ENCODE assay signal across 10 cellular contexts in the genomic region with DNA sequence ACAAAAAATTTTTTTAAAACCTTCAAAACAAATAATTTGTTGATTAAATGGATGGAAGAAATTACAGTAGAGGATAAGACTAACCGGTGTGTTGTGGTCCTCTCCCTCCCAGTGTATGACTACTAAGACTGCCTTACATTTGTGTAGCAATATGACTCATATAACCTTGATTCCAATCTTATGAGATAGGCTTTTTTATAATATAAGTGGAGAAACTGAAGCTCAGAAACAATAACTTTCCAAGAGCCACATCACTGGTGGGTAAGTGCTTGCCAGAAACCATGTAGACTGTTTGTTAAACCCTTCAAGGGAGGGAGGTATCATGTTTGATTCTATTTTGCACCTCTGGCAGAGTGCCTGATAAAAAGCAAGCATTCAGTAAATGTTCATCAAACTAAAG. TPM values are rescaled to one million over a fixed set of nuclear protein-coding genes. Genes with fewer than 3 reads are reported as not detected.
DNase-seq lines count a peak whose midpoint lies in the region; ATAC-seq lines count a peak whose summit lies in the region.
"Had no signal": no experiment of that assay in that cellular context is flagged by ENCODE, and none has a peak within 500 bp of the region (broad histone marks: within the 10 kb centered on the region; RNA-seq: fewer than 3 reads in every experiment).

No MANE protein-coding gene starts in this region.

- peak; percentile 54 for ATAC-seq in activated T-helper 17 cell treated with anti-CD3 and anti-CD28 coated beads, Interleukin-2, amount 50 U/mL, for 72 hours (replicated peaks)
- no peak for ATAC-seq in HG02678 (IDR thresholded peaks at IDR 0.05; ENCODE audit: unreplicated experiment)
- ATAC-seq in HG03439 (IDR thresholded peaks at IDR 0.05; ENCODE audit: unreplicated experiment): no peak

- H3K9me3 Mint-ChIP-seq in activated T-helper 17 cell treated with anti-CD3 and anti-CD28 coated beads, Interleukin-2, amount 50 U/mL, for 72 hours: no peaks in the 10 kb centered on the region
- peaks cover 9% of the 10 kb centered on the region for H3K9me3 Mint-ChIP-seq in activated CD4-positive, alpha-beta memory T cell treated with anti-CD3 and anti-CD28 coated beads, Interleukin-2, amount 10 ng/mL, durations not matched to agents 7 days and 5 days

- H3K4me3 Mint-ChIP-seq in activated T-helper 17 cell treated with anti-CD3 and anti-CD28 coated beads, Interleukin-2, amount 50 U/mL, for 72 hours: no peak overlapping the region
- H3K4me3 Mint-ChIP-seq in activated CD4-positive, alpha-beta memory T cell treated with anti-CD3 and anti-CD28 coated beads, Interleukin-2, amount 10 ng/mL, durations not matched to agents 7 days and 5 days: no peak overlapping the region
- H3K4me3 Mint-ChIP-seq: activated CD4-positive, alpha-beta T cell treated with anti-CD3 and anti-CD28 coated beads, Interleukin-2, amount 10 ng/mL, durations not matched to agents 24 days and 14 days had no signal

- no peaks in the 10 kb centered on the region for H3K36me3 Mint-ChIP-seq in activated T-helper 17 cell treated with anti-CD3 and anti-CD28 coated beads, Interleukin-2, amount 50 U/mL, for 72 hours (ENCODE audit: low read depth)
- peaks cover 9% of the 10 kb centered on the region for H3K36me3 Mint-ChIP-seq in activated CD4-positive, alpha-beta memory T cell treated with anti-CD3 and anti-CD28 coated beads, Interleukin-2, amount 10 ng/mL, durations not matched to agents 7 days and 5 days (ENCODE audit: low read depth)

- peaks cover 4% of the 10 kb centered on the region for H3K4me1 Mint-ChIP-seq in activated T-helper 17 cell treated with anti-CD3 and anti-CD28 coated beads, Interleukin-2, amount 50 U/mL, for 72 hours
- H3K4me1 Mint-ChIP-seq in activated CD4-positive, alpha-beta memory T cell treated with anti-CD3 and anti-CD28 coated beads, Interleukin-2, amount 10 ng/mL, durations not matched to agents 7 days and 5 days: peaks cover 7% of the 10 kb centered on the region

- CTCF ChIA-PET in activated CD4-positive, alpha-beta memory T cell treated with anti-CD3 and anti-CD28 coated beads, Interleukin-2, amount 10 ng/mL, durations not matched to agents 7 days and 5 days (lab: Charles Lee): interaction anchor here (1.1 to 1.4 kb wide), 2 partner anchors 8 to 206 kb away, joined by 3 to 4 read pairs; no protein-coding TSS in a partner anchor

- DNase-seq in AG08395 (ENCODE audit: low spot score) (peak; percentile 80), HT1080 (ENCODE audit: low read depth) (peak; percentile 90), glomerular visceral epithelial cell (ENCODE audit: extremely low spot score) (peak; percentile 80)
- DNase-seq in activated CD4-positive, alpha-beta memory T cell treated with anti-CD3 and anti-CD28 coated beads, Interleukin-2, amount 10 ng/mL, durations not matched to agents 7 days and 5 days: no peak
- no peak for DNase-seq in activated CD8-positive, alpha-beta memory T cell treated with anti-CD3 and anti-CD28 coated beads, Interleukin-2, amount 50 U/mL, for 48 hours
- DNase-seq: activated CD4-positive, alpha-beta T cell treated with anti-CD3 and anti-CD28 coated beads, Interleukin-2, amount 10 ng/mL, durations not matched to agents 24 days and 14 days; NCI-H1105 treated with DMSO at 0.1 percent for 48 hours had no signal

- no peaks in the 10 kb centered on the region for H3K27me3 Mint-ChIP-seq in activated T-helper 17 cell treated with anti-CD3 and anti-CD28 coated beads, Interleukin-2, amount 50 U/mL, for 72 hours
- H3K27me3 Mint-ChIP-seq in activated CD4-positive, alpha-beta memory T cell treated with anti-CD3 and anti-CD28 coated beads, Interleukin-2, amount 10 ng/mL, durations not matched to agents 7 days and 5 days: no peaks in the 10 kb centered on the region
- H3K27me3 Mint-ChIP-seq: activated CD4-positive, alpha-beta T cell treated with anti-CD3 and anti-CD28 coated beads, Interleukin-2, amount 10 ng/mL, durations not matched to agents 24 days and 14 days had no signal

- POLR2A ChIA-PET in activated CD4-positive, alpha-beta memory T cell treated with anti-CD3 and anti-CD28 coated beads, Interleukin-2, amount 10 ng/mL, durations not matched to agents 7 days and 5 days (lab: Charles Lee): no interaction called here

- no peak overlapping the region for H3K27ac Mint-ChIP-seq in activated T-helper 17 cell treated with anti-CD3 and anti-CD28 coated beads, Interleukin-2, amount 50 U/mL, for 72 hours
- no peak overlapping the region for H3K27ac Mint-ChIP-seq in activated CD4-positive, alpha-beta memory T cell treated with anti-CD3 and anti-CD28 coated beads, Interleukin-2, amount 10 ng/mL, durations not matched to agents 7 days and 5 days
- H3K27ac Mint-ChIP-seq: activated CD4-positive, alpha-beta T cell treated with anti-CD3 and anti-CD28 coated beads, Interleukin-2, amount 10 ng/mL, durations not matched to agents 24 days and 14 days had no signal

RNA-seq across cellular contexts. Expression of a gene that starts 47.5 kb away (rescaled TPM):
- total RNA-seq in HT1080 (2014; rRNA removed; shearing (Covaris generic)): 31.9 and 33.2 TPM in 2 replicates
- 22.1 and 22.8 TPM in 2 replicates for polyA plus RNA-seq in HT1080 (2015; cell fraction: cytosol; rRNA removed)
- polyA plus RNA-seq in HT1080 (2015; cell fraction: nucleus; rRNA removed): 21.5 and 22.4 TPM in 2 replicates
- 10 to 100 TPM; 13.5 to 32.2 TPM for total RNA-seq in activated T-helper 17 cell treated with anti-CD3 and anti-CD28 coated beads, Interleukin-2, amount 50 U/mL, for 72 hours
- total RNA-seq in activated CD4-positive, alpha-beta memory T cell treated with anti-CD3 and anti-CD28 coated beads, Interleukin-2, amount 10 ng/mL, durations not matched to agents 7 days and 5 days: 1 to 10 TPM; 7.6 to 8.0 TPM

RNA-seq across cellular contexts. Expression of a gene that starts 47.6 kb away (rescaled TPM):
- total RNA-seq in HT1080 (2014; rRNA removed; shearing (Covaris generic)): 5.2 and 6.4 TPM in 2 replicates
- polyA plus RNA-seq in HT1080 (2015; cell fraction: cytosol; rRNA removed): 4.6 and 4.9 TPM in 2 replicates
- polyA plus RNA-seq in HT1080 (2015; cell fraction: nucleus; rRNA removed): 4.2 and 4.4 TPM in 2 replicates
- 10 to 100 TPM; 14.9 to 18.4 TPM for total RNA-seq in activated T-helper 17 cell treated with anti-CD3 and anti-CD28 coated beads, Interleukin-2, amount 50 U/mL, for 72 hours
- total RNA-seq in activated CD4-positive, alpha-beta memory T cell treated with anti-CD3 and anti-CD28 coated beads, Interleukin-2, amount 10 ng/mL, durations not matched to agents 7 days and 5 days: 10 to 100 TPM; 19.7 to 23.0 TPM

Comparison
In these comparisons a context has a peak if more than half of its experiments do, and no peak if none do; other contexts are left out.
1. DNase-seq: peak in AG08395 (single experiment), HT1080 (single experiment) and glomerular visceral epithelial cell (single experiment); none in activated CD4-positive, alpha-beta memory T cell treated with anti-CD3 and anti-CD28 coated beads, Interleukin-2, amount 10 ng/mL, durations not matched to agents 7 days and 5 days (single experiment) and activated CD8-positive, alpha-beta memory T cell treated with anti-CD3 and anti-CD28 coated beads, Interleukin-2, amount 50 U/mL, for 48 hours (single experiment).